Comparison of ENCODE assay signal across 13 cellular contexts in genomic region chr11:9037046-9037780, GRCh38. TPM values are rescaled to one million over a fixed set of nuclear protein-coding genes. Genes with fewer than 3 reads are reported as not detected.
"Had no signal": no experiment of that assay in that cellular context is flagged by ENCODE, and none has a peak within 500 bp of the region (broad histone marks: within the 10 kb centered on the region; RNA-seq: fewer than 3 reads in every experiment).

No MANE protein-coding gene starts in this region.

- H3K4me2 ChIP-seq: hepatocyte had no signal

- H3K9me3 Mint-ChIP-seq: activated B cell treated with CpG ODN at 0.5 μM for 24 hours; activated naive CD8-positive, alpha-beta T cell treated with anti-CD3 and anti-CD28 coated beads for 36 hours; natural killer cell had no signal

- H2AFZ ChIP-seq: hepatocyte had no signal

- H3K36me3 ChIP-seq: breast epithelium, ovary had no signal

- H3K79me2 ChIP-seq: hepatocyte had no signal

- H3K4me3 ChIP-seq: breast epithelium, hepatocyte, ovary had no signal

- H3K27ac Mint-ChIP-seq: activated B cell treated with CpG ODN at 0.5 μM for 24 hours; activated CD8-positive, alpha-beta T cell treated with anti-CD3 and anti-CD28 coated beads, Interleukin-2, amount 10 ng/mL, durations not matched to agents 7 days and 5 days; activated naive CD8-positive, alpha-beta T cell treated with anti-CD3 and anti-CD28 coated beads for 36 hours; natural killer cell had no signal

- H3K4me3 Mint-ChIP-seq: activated B cell treated with CpG ODN at 0.5 μM for 24 hours; activated CD8-positive, alpha-beta T cell treated with anti-CD3 and anti-CD28 coated beads, Interleukin-2, amount 10 ng/mL, durations not matched to agents 7 days and 5 days; activated naive CD8-positive, alpha-beta T cell treated with anti-CD3 and anti-CD28 coated beads for 36 hours; natural killer cell had no signal

- DNase-seq: activated B cell treated with CpG ODN at 0.5 μM for 24 hours; activated CD4-positive, alpha-beta T cell treated with anti-CD3 and anti-CD28 coated beads for 48 hours; activated CD8-positive, alpha-beta T cell treated with anti-CD3 and anti-CD28 coated beads, Interleukin-2, amount 10 ng/mL, durations not matched to agents 7 days and 5 days; activated naive CD8-positive, alpha-beta T cell treated with anti-CD3 and anti-CD28 coated beads for 36 hours; aorta; left ventricle myocardium superior; natural killer cell; ovary; stimulated activated CD4-positive, alpha-beta T cell treated with anti-CD3 and anti-CD28 coated beads, Interleukin-12 subunit alpha, Interleukin-12 subunit beta, amount 100 ng/mL, for 4 hours; stimulated activated CD4-positive, alpha-beta T cell treated with anti-CD3 and anti-CD28 coated beads, Interleukin-2, amount 100 ng/mL, for 24 hours; T-helper 2 cell had no signal

- ATAC-seq: activated CD8-positive, alpha-beta T cell treated with anti-CD3 and anti-CD28 coated beads, Interleukin-2, amount 10 ng/mL, durations not matched to agents 7 days and 5 days; left ventricle myocardium superior; natural killer cell had no signal

- H3K27ac ChIP-seq: breast epithelium, hepatocyte, ovary had no signal

- H3K4me1 ChIP-seq: breast epithelium had no signal

- H3K27me3 ChIP-seq: breast epithelium, hepatocyte, ovary had no signal

- H3K9me3 ChIP-seq: breast epithelium, ovary had no signal

- H3K36me3 Mint-ChIP-seq: activated naive CD8-positive, alpha-beta T cell treated with anti-CD3 and anti-CD28 coated beads for 36 hours; natural killer cell had no signal

- H3K4me1 Mint-ChIP-seq: activated B cell treated with CpG ODN at 0.5 μM for 24 hours; activated naive CD8-positive, alpha-beta T cell treated with anti-CD3 and anti-CD28 coated beads for 36 hours; natural killer cell had no signal

RNA-seq across cellular contexts. Expression of gene NRIP3, which starts 33.4 kb away (rescaled TPM):
- total RNA-seq: activated B cell treated with CpG ODN at 0.5 μM for 24 hours had no signal

RNA-seq across cellular contexts. Expression of gene SCUBE2, which starts 54.2 kb away (rescaled TPM):
- total RNA-seq: activated B cell treated with CpG ODN at 0.5 μM for 24 hours; activated naive CD8-positive, alpha-beta T cell treated with anti-CD3 and anti-CD28 coated beads for 36 hours; natural killer cell had no signal
